15 cellular contexts compared by ENCODE assay signal in genomic region chr13:39411501-39411900, GRCh38.
"Had no signal": no experiment of that assay in that cellular context is flagged by ENCODE, and none has a peak within 500 bp of the region (broad histone marks: within the 10 kb centered on the region; RNA-seq: fewer than 3 reads in every experiment).

No MANE protein-coding gene starts in this region.

- H3K27ac ChIP-seq: pancreas, tibial artery had no signal

- H3K36me3 ChIP-seq: pancreas, tibial artery had no signal

- H3K4me1 Mint-ChIP-seq: stimulated activated memory B cell treated with anti-CD40 and anti-IgM and Interleukin-4, amounts not matched to agents 10 μg/mL and 1 μg/mL and 100 μg/mL, for 72 hours; T-cell had no signal

- H3K9me3 Mint-ChIP-seq: dendritic cell treated with granulocyte-macrophage colony-stimulating factor and Interleukin-4, amounts not matched to agents 40 ng/mL and 50 ng/mL, for 4 days; stimulated activated memory B cell treated with anti-CD40 and anti-IgM and Interleukin-4, amounts not matched to agents 10 μg/mL and 1 μg/mL and 100 μg/mL, for 72 hours; T-cell had no signal

- H3K27me3 ChIP-seq: pancreas, tibial artery had no signal

- H3K36me3 Mint-ChIP-seq: stimulated activated memory B cell treated with anti-CD40 and anti-IgM and Interleukin-4, amounts not matched to agents 10 μg/mL and 1 μg/mL and 100 μg/mL, for 72 hours; T-cell had no signal

- H3K27me3 Mint-ChIP-seq: dendritic cell treated with granulocyte-macrophage colony-stimulating factor and Interleukin-4, amounts not matched to agents 40 ng/mL and 50 ng/mL, for 4 days; stimulated activated memory B cell treated with anti-CD40 and anti-IgM and Interleukin-4, amounts not matched to agents 10 μg/mL and 1 μg/mL and 100 μg/mL, for 72 hours had no signal

- H3K4me1 ChIP-seq: pancreas had no signal

- H3K9me3 ChIP-seq: pancreas, tibial artery had no signal

- DNase-seq: activated CD4-positive, CD25-positive, alpha-beta regulatory T cell treated with anti-CD3 and anti-CD28 coated beads, Interleukin-2, amount 50 U/mL, for 72 hours; activated naive CD4-positive, alpha-beta T cell; anterior cingulate cortex; cerebellar nuclear complex; effector memory CD4-positive, alpha-beta T cell; left colon; midbrain; pancreas; stimulated activated CD4-positive, alpha-beta T cell treated with anti-CD3 and anti-CD28 coated beads, Interleukin-2, amount 100 ng/mL, for 48 hours; T-cell; T-helper 9 cell; tibial artery had no signal

- H3K4me3 ChIP-seq: lung, pancreas, tibial artery had no signal

- H3K27ac Mint-ChIP-seq: dendritic cell treated with granulocyte-macrophage colony-stimulating factor and Interleukin-4, amounts not matched to agents 40 ng/mL and 50 ng/mL, for 4 days; stimulated activated memory B cell treated with anti-CD40 and anti-IgM and Interleukin-4, amounts not matched to agents 10 μg/mL and 1 μg/mL and 100 μg/mL, for 72 hours; T-cell had no signal

- H3K4me3 Mint-ChIP-seq: dendritic cell treated with granulocyte-macrophage colony-stimulating factor and Interleukin-4, amounts not matched to agents 40 ng/mL and 50 ng/mL, for 4 days; stimulated activated memory B cell treated with anti-CD40 and anti-IgM and Interleukin-4, amounts not matched to agents 10 μg/mL and 1 μg/mL and 100 μg/mL, for 72 hours; T-cell had no signal

- ATAC-seq: left colon; pancreas; stimulated activated memory B cell treated with anti-CD40 and anti-IgM and Interleukin-4, amounts not matched to agents 10 μg/mL and 1 μg/mL and 100 μg/mL, for 72 hours; T-cell had no signal
